ENCODE assay signal across 20 cellular contexts in genomic region chr6:134293659-134294161, GRCh38. TPM values are rescaled to one million over a fixed set of nuclear protein-coding genes. Genes with fewer than 3 reads are reported as not detected.
A peak's percentile ranks its signal among the peaks of the same experiment; 100 is the strongest.
DNase-seq lines count a peak whose midpoint lies in the region; ATAC-seq, FAIRE-seq and TF ChIP-seq lines count a peak whose summit lies in the region.
"Had no signal": no experiment of that assay in that cellular context is flagged by ENCODE, and none has a peak within 500 bp of the region (broad histone marks: within the 10 kb centered on the region; RNA-seq: fewer than 3 reads in every experiment).

No MANE protein-coding gene starts in this region.

- dilution Hi-C loops in IMR-90 (cut with HindIII; ENCODE audit: low sequenced_read_pairs, unreplicated experiment): no loop called here

- H3K4me1 Mint-ChIP-seq in mesothelial cell of epicardium: peaks cover 46% of the 10 kb centered on the region

- DNase-seq in IMR-90 (no peak), adrenal gland (peak in 3 of 7 donors; percentile 27 to 61 (median 38)), mesothelial cell of epicardium (ENCODE audit: low spot score in 2 of 2, unreplicated experiment in 2 of 2) (no peak), small intestine (no peak), COR-L47 (lab: John Stamatoyannopoulos, UW) (no peak), KG1 (lab: John Stamatoyannopoulos, UW) (no peak)
- DNase-seq: CD8-positive, alpha-beta T cell; DND-41; GDM1; GM23248; HCEC 1CT; MG63; NCI-H1092 treated with DMSO at 0.1 percent for 48 hours; NCI-H1694 treated with DMSO at 0.1 percent for 48 hours; NCI-H2107; NCI-H526 treated with DMSO at 0.1 percent for 48 hours; SJCRH30 had no signal

- TF ChIP-seq RAD21 in IMR-90 (IDR thresholded peaks at IDR 0.05; ENCODE audit: low read length): no peak

- FAIRE-seq in small intestine (lab: Jason Lieb, UNC): no peak
- FAIRE-seq: GM12878 had no signal

- peak overlapping the region; percentile 30 for H2BK120ac ChIP-seq in IMR-90 (ENCODE audit: low read depth, low read length)

- H2BK15ac ChIP-seq in IMR-90 (ENCODE audit: low read depth, low read length): peak overlapping the region; percentile 73; the same call in 2 of the 3 replicates

- CTCF ChIA-PET in IMR-90 (lab: Yijun Ruan, JAX): no interaction called here

- peaks cover 16% of the 10 kb centered on the region for H3K4me1 ChIP-seq in IMR-90 (ENCODE audit: control insufficient read depth, insufficient read depth, low read length)
- peaks cover 36 to 40% of the 10 kb centered on the region in 2 donors for H3K4me1 ChIP-seq in adrenal gland (replicated peaks in 1 of 2)
- H3K4me1 ChIP-seq in small intestine (ENCODE audit: control insufficient read depth in 2 of 2, insufficient read depth in 1 of 2, low read depth in 1 of 2, low read length in 1 of 2): no peaks in the 10 kb centered on the region

- H3K9ac ChIP-seq in IMR-90 (ENCODE audit: low read depth, low read length): no peak overlapping the region
- H3K9ac ChIP-seq: GM23248 had no signal

- no peak overlapping the region for H3K27ac ChIP-seq in IMR-90 (ENCODE audit: insufficient read depth, low read length)
- H3K27ac ChIP-seq in adrenal gland: peak overlapping the region; percentile 18 to 92 (median 88)
- no peak overlapping the region for H3K27ac ChIP-seq in small intestine (ENCODE audit: low read depth in 1 of 2, low read length in 1 of 2)
- H3K27ac ChIP-seq: GM23248, RWPE1, SJCRH30 had no signal

- POLR2A ChIA-PET in IMR-90 (lab: Charles Lee; ENCODE audit: unreplicated experiment): no interaction called here

- H3K9me3 ChIP-seq in IMR-90 (ENCODE audit: control insufficient read depth, insufficient read depth, low read length) (no peaks in the 10 kb centered on the region; the same call in 1 of the 2 replicates), adrenal gland (replicated peaks in 1 of 3) (no peaks in the 10 kb centered on the region), small intestine (ENCODE audit: control insufficient read depth, low read depth) (no peaks in the 10 kb centered on the region)
- H3K9me3 ChIP-seq: SJCRH30 had no signal

- no peak overlapping the region; the same call in 1 of the 2 replicates for H3K14ac ChIP-seq in IMR-90 (replicated peaks; ENCODE audit: low read depth, low read length)

- H3K27me3 Mint-ChIP-seq in mesothelial cell of epicardium (ENCODE audit: low read depth): peaks cover 3% of the 10 kb centered on the region

- peaks cover 2% of the 10 kb centered on the region for H3K36me3 Mint-ChIP-seq in mesothelial cell of epicardium
- H3K36me3 Mint-ChIP-seq: CD8-positive, alpha-beta T cell had no signal

- in situ Hi-C loops in IMR-90 (cut with MboI; ENCODE audit: low sequenced_read_pairs): no loop called here

- H3K4me3 Mint-ChIP-seq in mesothelial cell of epicardium: no peak overlapping the region
- H3K4me3 Mint-ChIP-seq: CD8-positive, alpha-beta T cell had no signal

- H3K9me3 Mint-ChIP-seq in mesothelial cell of epicardium: peaks cover 4% of the 10 kb centered on the region
- H3K9me3 Mint-ChIP-seq: CD8-positive, alpha-beta T cell had no signal

- H2AK9ac ChIP-seq in IMR-90 (replicated peaks; ENCODE audit: low read depth, low read length, poor library complexity): no peak overlapping the region

- no peak overlapping the region for H3K56ac ChIP-seq in IMR-90 (ENCODE audit: extremely low read depth, insufficient read depth, low read length)

- H3K36me3 ChIP-seq in IMR-90 (ENCODE audit: control insufficient read depth, insufficient read depth, low read length) (no peaks in the 10 kb centered on the region), adrenal gland (replicated peaks in 1 of 2) (no peaks in the 10 kb centered on the region), small intestine (ENCODE audit: control insufficient read depth in 2 of 2, insufficient read depth in 2 of 2, low read length in 2 of 2) (no peaks in the 10 kb centered on the region)
- H3K36me3 ChIP-seq: MG63, SJCRH30 had no signal

- peaks cover 8% of the 10 kb centered on the region for H3K9me1 ChIP-seq in IMR-90 (ENCODE audit: insufficient read depth, low read length)

- H3K27me3 ChIP-seq in IMR-90 (ENCODE audit: control insufficient read depth, insufficient read depth, low read length): no peaks in the 10 kb centered on the region
- H3K27me3 ChIP-seq in adrenal gland: no peaks in the 10 kb centered on the region
- no peaks in the 10 kb centered on the region for H3K27me3 ChIP-seq in small intestine (ENCODE audit: control insufficient read depth in 2 of 2, insufficient read depth in 2 of 2, low read length in 2 of 2)
- H3K27me3 ChIP-seq: MG63, SJCRH30 had no signal

- peak overlapping the region; percentile 38 for H4K91ac ChIP-seq in IMR-90 (ENCODE audit: insufficient read depth, low read depth, low read length)

- no peak overlapping the region for H3K4me3 ChIP-seq in IMR-90 (ENCODE audit: insufficient read depth, low read depth, low read length)
- H3K4me3 ChIP-seq in adrenal gland: no peak overlapping the region
- no peak overlapping the region for H3K4me3 ChIP-seq in small intestine (ENCODE audit: low read depth in 1 of 2, low read length in 2 of 2)
- H3K4me3 ChIP-seq: GM12878, GM23248, MG63, SJCRH30 had no signal

- H3K27ac Mint-ChIP-seq in mesothelial cell of epicardium: peak overlapping the region; percentile 31
- H3K27ac Mint-ChIP-seq: CD8-positive, alpha-beta T cell had no signal

- 100% methylated on average over 2 of the region's 3 CpGs; no CpG with 5 or more reads in 1 of the 2 experiments for WGBS in IMR-90 (ENCODE audit: extremely low coverage in 2 of 2, insufficient read length in 1 of 2), 2 experiments
- WGBS in adrenal gland, 4 donors: 51 to 68% (median 53%) methylated on average over 3 of the region's 3 CpGs
- 93 to 95% (median 93%) methylated on average over 3 of the region's 3 CpGs for WGBS in small intestine, 3 donors

- H3K4ac ChIP-seq in IMR-90 (ENCODE audit: low read depth, low read length): peak overlapping the region; percentile 37; the same call in 1 of the 2 replicates

- H2BK20ac ChIP-seq in IMR-90 (ENCODE audit: low read depth, low read length): peak overlapping the region; percentile 65

- no peak overlapping the region for H2AFZ ChIP-seq in IMR-90 (replicated peaks; ENCODE audit: low read length, poor library complexity)
- H2AFZ ChIP-seq: GM23248 had no signal

- no peak for ATAC-seq in IMR-90 (ENCODE audit: low read depth)
- no peak for ATAC-seq in GM21381 (IDR thresholded peaks at IDR 0.05; ENCODE audit: unreplicated experiment)
- ATAC-seq: CD8-positive, alpha-beta T cell; GM12878 had no signal

- peak overlapping the region; percentile 49; the same call in 1 of the 2 replicates for H3K18ac ChIP-seq in IMR-90 (ENCODE audit: low read depth, low read length)

- TF ChIP-seq POLR2A in IMR-90 (IDR thresholded peaks at IDR 0.05; ENCODE audit: low read depth, low read length) (no peak), adrenal gland (IDR thresholded peaks at IDR 0.05) (no peak)

- no peaks in the 10 kb centered on the region for H4K20me1 ChIP-seq in IMR-90 (ENCODE audit: insufficient read depth, low read length)

- H4K5ac ChIP-seq in IMR-90 (ENCODE audit: low read depth, low read length): no peak overlapping the region

- no TSS peak for BruUV-seq in IMR-90 (replicated peaks; lab: Mats Ljungman, UMichigan)

- no peaks in the 10 kb centered on the region for H3K79me1 ChIP-seq in IMR-90 (ENCODE audit: low read depth in 1 of 2, low read length in 2 of 2)

- intact Hi-C loops in IMR-90 (cut with micrococcal nuclease) (no loop called here), adrenal gland (cut with DNase I) (loop anchor here (10.0 kb wide), 2 partner anchors 109 to 119 kb away; no protein-coding TSS in a partner anchor)

- peak overlapping the region; percentile 37 for H2AK5ac ChIP-seq in IMR-90 (ENCODE audit: low read depth, low read length)

- H3K23ac ChIP-seq in IMR-90 (ENCODE audit: low read depth, low read length): no peak overlapping the region

- H2BK5ac ChIP-seq in IMR-90 (ENCODE audit: low read depth, low read length, poor library complexity, severe bottlenecking): no peak overlapping the region

- no peak overlapping the region for H3K4me2 ChIP-seq in IMR-90 (ENCODE audit: low read depth, low read length)

- H4K8ac ChIP-seq in IMR-90 (ENCODE audit: low read depth in 2 of 2, low read length in 2 of 2): no peak overlapping the region

- TF ChIP-seq CTCF in IMR-90 (conservative IDR thresholded peaks at IDR 0.05; ENCODE audit: low read depth, low read length) (no peak), adrenal gland (IDR thresholded peaks at IDR 0.05) (no peak), mesothelial cell of epicardium (IDR thresholded peaks at IDR 0.05; ENCODE audit: unreplicated experiment) (no peak)

TF ChIP-seq in IMR-90, 13 proteins besides CTCF, POLR2A, EP300 and RAD21 (continues in another document):
- TF ChIP-seq BHLHE40 (IDR thresholded peaks at IDR 0.05; ENCODE audit: low read depth, low read length) (no peak), MAZ (IDR thresholded peaks at IDR 0.05; ENCODE audit: borderline replicate concordance, low read depth, low read length) (no peak), SMC3 (IDR thresholded peaks at IDR 0.05; ENCODE audit: low read depth, low read length) (no peak), USF2 (IDR thresholded peaks at IDR 0.05; ENCODE audit: low read depth, low read length) (no peak), NFE2L2 (IDR thresholded peaks at IDR 0.05; ENCODE audit: low read depth, low read length) (no peak), CEBPB (IDR thresholded peaks at IDR 0.05; ENCODE audit: low read depth, low read length) (no peak), MAFK (IDR thresholded peaks at IDR 0.05; ENCODE audit: low read depth, low read length) (no peak), MXI1 (IDR thresholded peaks at IDR 0.05; ENCODE audit: borderline replicate concordance, low read depth, low read length) (no peak), CHD1 (IDR thresholded peaks at IDR 0.05; ENCODE audit: low read depth, low read length) (no peak)

RNA-seq across cellular contexts. Expression of gene SGK1, which starts 24.2 kb away (rescaled TPM):
- total RNA-seq in IMR-90 (2012; rRNA removed): 121 and 211 TPM in 2 replicates
- 255 and 410 TPM in 2 replicates for polyA plus RNA-seq in IMR-90 (2012; rRNA removed)
- 111 and 118 TPM in 2 replicates for polyA plus RNA-seq in IMR-90 (2012; cell fraction: cytosol; rRNA removed)
- 701 and 2,036 TPM in 2 replicates for polyA plus RNA-seq in IMR-90 (2012; cell fraction: nucleus; rRNA removed; ENCODE audit: low replicate concordance)
- 100 to 1,000 TPM; 123 to 685 (median 238) TPM for total RNA-seq in adrenal gland
- 100 to 1,000 TPM; 104 to 162 (median 136) TPM for polyA plus RNA-seq in adrenal gland
- 39.5 to 45.6 TPM (median 44.5 TPM) in 3 replicates for total RNA-seq in mesothelial cell of epicardium
- polyA plus RNA-seq in small intestine: 100 to 1,000 TPM; 127 to 848 (median 239) TPM

Comparison
In these comparisons a context has a peak if more than half of its experiments do, and no peak if none do; other contexts are left out.
1. H3K27ac ChIP-seq: peak in adrenal gland (5 of 5); none in IMR-90 (single experiment) and small intestine (0 of 2).